In genomic region chr5:140295414-140295813, GRCh38 we compare ENCODE assay signal across 1 cellular context.
A peak's percentile ranks its signal among the peaks of the same experiment; 100 is the strongest.
TF ChIP-seq lines count a peak whose summit lies in the region.

No MANE protein-coding gene starts in this region.

TF ChIP-seq in HEK293, 187 proteins besides CTCF, POLR2A, EP300 and RAD21 (continued from another document):
- TF ChIP-seq PRDM10 (tag by site-specific recombination; IDR thresholded peaks at IDR 0.05) (peak; percentile 65), ZNF639 (tag by site-specific recombination; IDR thresholded peaks at IDR 0.05) (peak; percentile 88), ZNF792 (tag by site-specific recombination; IDR thresholded peaks at IDR 0.05) (no peak), ZNF266 (tag by site-specific recombination; IDR thresholded peaks at IDR 0.05; ENCODE audit: low read depth) (no peak), PATZ1 (tag by site-specific recombination; IDR thresholded peaks at IDR 0.05) (peak; percentile 61; the same call in 1 of the 2 replicates), ZNF48 (tag by site-specific recombination; IDR thresholded peaks at IDR 0.05) (no peak), ZNF138 (tag by site-specific recombination; IDR thresholded peaks at IDR 0.05; ENCODE audit: borderline replicate concordance) (no peak), ZNF341 (tag by site-specific recombination; IDR thresholded peaks at IDR 0.05; ENCODE audit: low read depth) (no peak), ZNF610 (tag by site-specific recombination; IDR thresholded peaks at IDR 0.05; ENCODE audit: borderline replicate concordance) (peak; percentile 51; the same call in 1 of the 2 replicates), ZNF843 (tag by site-specific recombination; IDR thresholded peaks at IDR 0.05) (peak; percentile 79), ZNF529 (tag by site-specific recombination; IDR thresholded peaks at IDR 0.05; ENCODE audit: insufficient replicate concordance) (peak; percentile 49), SCRT2 (tag by site-specific recombination; IDR thresholded peaks at IDR 0.05) (peak; percentile 69; the same call in 1 of the 2 replicates), ZNF658 (tag by site-specific recombination; IDR thresholded peaks at IDR 0.05) (no peak), KLF10 (tag by site-specific recombination; IDR thresholded peaks at IDR 0.05) (peak; percentile 94), ZSCAN18 (tag by site-specific recombination; IDR thresholded peaks at IDR 0.05) (0 out of 2 replicates have a peak, but pooled peaks have one; percentile 61), REPIN1 (tag by site-specific recombination; IDR thresholded peaks at IDR 0.05; ENCODE audit: low read depth) (no peak), AEBP2 (tag by site-specific recombination; IDR thresholded peaks at IDR 0.05; ENCODE audit: borderline replicate concordance) (no peak), ZNF704 (tag by site-specific recombination; IDR thresholded peaks at IDR 0.05) (no peak), PRDM1 (tag by site-specific recombination; IDR thresholded peaks at IDR 0.05) (peak; percentile 89), ZNF473 (tag by site-specific recombination; IDR thresholded peaks at IDR 0.05) (no peak), ZNF23 (tag by site-specific recombination; IDR thresholded peaks at IDR 0.05; ENCODE audit: borderline replicate concordance) (no peak)
